ENCODE assay signal across 21 cellular contexts in the genomic region with DNA sequence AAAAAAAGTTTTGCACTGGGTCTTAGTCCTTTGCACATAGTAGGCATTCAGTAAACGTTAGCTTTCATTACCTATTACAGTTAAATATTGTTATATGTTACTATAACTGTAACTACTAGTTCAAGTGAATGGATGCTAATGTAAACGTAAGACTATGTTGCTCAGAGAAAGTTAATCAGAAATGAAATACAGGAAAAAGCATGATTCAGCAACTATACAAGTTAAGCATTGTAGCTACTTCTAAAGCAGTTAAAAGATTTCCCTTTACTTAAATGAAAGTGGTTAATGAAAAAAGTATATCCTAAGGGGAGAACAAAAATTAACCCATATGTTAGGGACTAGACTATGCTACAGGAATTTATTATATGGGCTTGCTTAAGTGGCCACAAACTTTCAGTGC.
"Had no signal": no experiment of that assay in that cellular context is flagged by ENCODE, and none has a peak within 500 bp of the region (broad histone marks: within the 10 kb centered on the region; RNA-seq: fewer than 3 reads in every experiment).

No MANE protein-coding gene starts in this region.

- H3K4me1 Mint-ChIP-seq: naive thymus-derived CD4-positive, alpha-beta T cell; nephron progenitor cell had no signal

- DNase-seq: effector memory CD8-positive, alpha-beta T cell; esophagus squamous epithelium; foreskin fibroblast; glutamatergic neuron; left colon; mesendoderm; naive thymus-derived CD4-positive, alpha-beta T cell; nephron progenitor cell; retina; spleen; stimulated activated CD4-positive, alpha-beta T cell treated with anti-CD3 and anti-CD28 coated beads, Interleukin-15, amount 100 ng/mL, for 24 hours; stimulated activated CD4-positive, alpha-beta T cell treated with anti-CD3 and anti-CD28 coated beads, Interleukin-1b, Interleukin-23, amount 100 ng/mL, for 48 hours; stimulated activated CD4-positive, alpha-beta T cell treated with anti-CD3 and anti-CD28 coated beads, Interleukin-4, amount 100 ng/mL, for 24 hours; tibial artery; upper lobe of left lung had no signal

- H3K27ac Mint-ChIP-seq: dendritic cell treated with granulocyte-macrophage colony-stimulating factor and Interleukin-4, amounts not matched to agents 40 ng/mL and 50 ng/mL, for 4 days; effector memory CD8-positive, alpha-beta T cell; naive thymus-derived CD4-positive, alpha-beta T cell; nephron progenitor cell; stimulated activated memory B cell treated with anti-CD40 and anti-IgM and Interleukin-4, amounts not matched to agents 10 μg/mL and 1 μg/mL and 100 μg/mL, for 72 hours; stimulated activated naive CD8-positive, alpha-beta T cell treated with anti-CD3 and anti-CD28 coated beads, Interleukin-15, Interleukin-2, amounts not matched to agents 100 ng/mL and 50 ng/mL, for 24 hours had no signal

- H3K4me3 Mint-ChIP-seq: dendritic cell treated with granulocyte-macrophage colony-stimulating factor and Interleukin-4, amounts not matched to agents 40 ng/mL and 50 ng/mL, for 4 days; effector memory CD8-positive, alpha-beta T cell; naive thymus-derived CD4-positive, alpha-beta T cell; nephron progenitor cell; stimulated activated memory B cell treated with anti-CD40 and anti-IgM and Interleukin-4, amounts not matched to agents 10 μg/mL and 1 μg/mL and 100 μg/mL, for 72 hours; stimulated activated naive CD8-positive, alpha-beta T cell treated with anti-CD3 and anti-CD28 coated beads, Interleukin-15, Interleukin-2, amounts not matched to agents 100 ng/mL and 50 ng/mL, for 24 hours had no signal

- ATAC-seq: effector memory CD8-positive, alpha-beta T cell; gastroesophageal sphincter; left colon; naive thymus-derived CD4-positive, alpha-beta T cell; sciatic nerve; stimulated activated memory B cell treated with anti-CD40 and anti-IgM and Interleukin-4, amounts not matched to agents 10 μg/mL and 1 μg/mL and 100 μg/mL, for 72 hours had no signal

- H3K36me3 Mint-ChIP-seq: naive thymus-derived CD4-positive, alpha-beta T cell had no signal

- H3K27me3 Mint-ChIP-seq: dendritic cell treated with granulocyte-macrophage colony-stimulating factor and Interleukin-4, amounts not matched to agents 40 ng/mL and 50 ng/mL, for 4 days; effector memory CD8-positive, alpha-beta T cell; stimulated activated memory B cell treated with anti-CD40 and anti-IgM and Interleukin-4, amounts not matched to agents 10 μg/mL and 1 μg/mL and 100 μg/mL, for 72 hours; stimulated activated naive CD8-positive, alpha-beta T cell treated with anti-CD3 and anti-CD28 coated beads, Interleukin-15, Interleukin-2, amounts not matched to agents 100 ng/mL and 50 ng/mL, for 24 hours had no signal

- FAIRE-seq: keratinocyte had no signal

- H3K9me3 Mint-ChIP-seq: dendritic cell treated with granulocyte-macrophage colony-stimulating factor and Interleukin-4, amounts not matched to agents 40 ng/mL and 50 ng/mL, for 4 days; effector memory CD8-positive, alpha-beta T cell; naive thymus-derived CD4-positive, alpha-beta T cell; nephron progenitor cell; stimulated activated memory B cell treated with anti-CD40 and anti-IgM and Interleukin-4, amounts not matched to agents 10 μg/mL and 1 μg/mL and 100 μg/mL, for 72 hours; stimulated activated naive CD8-positive, alpha-beta T cell treated with anti-CD3 and anti-CD28 coated beads, Interleukin-15, Interleukin-2, amounts not matched to agents 100 ng/mL and 50 ng/mL, for 24 hours had no signal
